In the genomic region with DNA sequence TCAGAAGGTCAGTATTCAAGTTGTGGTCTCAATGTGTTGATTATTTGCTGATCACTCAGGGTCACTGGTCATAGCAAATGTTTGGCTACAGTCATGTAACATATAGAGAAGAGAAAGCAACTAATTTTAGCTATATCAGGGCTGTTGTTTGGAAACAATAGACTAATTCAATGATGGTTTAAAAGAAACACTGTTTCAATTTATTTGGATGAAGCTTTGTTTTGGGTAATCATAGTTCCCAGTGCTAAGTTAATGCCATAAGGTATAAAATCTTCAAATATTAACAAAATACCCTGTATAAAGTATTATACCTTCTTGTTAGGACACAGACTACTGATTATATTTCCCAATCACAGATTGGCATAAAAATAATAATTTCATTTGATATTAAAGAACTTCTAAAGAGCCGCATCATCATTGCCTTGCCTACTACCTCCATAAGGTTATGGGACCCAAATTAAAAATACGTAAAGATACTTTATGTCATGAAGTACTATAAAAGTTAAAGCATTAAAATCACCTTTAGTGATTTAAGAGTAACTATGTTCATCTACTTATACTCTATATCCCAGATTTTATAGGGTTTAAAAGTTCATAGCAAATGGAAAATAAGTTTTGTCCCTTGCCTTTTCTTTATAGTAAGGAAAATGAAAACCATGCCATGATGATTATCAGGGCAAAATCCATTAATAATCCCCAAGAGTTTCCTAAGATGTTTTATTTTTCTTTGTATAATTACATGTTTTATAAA, we compare ENCODE assay signal across 9 cellular contexts. TPM values are rescaled to one million over a fixed set of nuclear protein-coding genes. Genes with fewer than 3 reads are reported as not detected.
DNase-seq lines count a peak whose midpoint lies in the region; ATAC-seq and TF ChIP-seq lines count a peak whose summit lies in the region.
"Had no signal": no experiment of that assay in that cellular context is flagged by ENCODE, and none has a peak within 500 bp of the region (broad histone marks: within the 10 kb centered on the region; RNA-seq: fewer than 3 reads in every experiment).

No MANE protein-coding gene starts in this region.

- H4K20me1 ChIP-seq in neural progenitor cell (ENCODE audit: low read depth), result peaks cover 8% of the 10 kb centered on the region

- peak overlapping the region; percentile 3 for H3K4me2 ChIP-seq in neural progenitor cell

- H3K4me1 Mint-ChIP-seq in Calu3 (ENCODE audit: low read depth, unreplicated experiment) (peaks cover 39% of the 10 kb centered on the region), neural progenitor cell (peaks cover 15% of the 10 kb centered on the region)

- intact Hi-C loops in Calu3 (cut with micrococcal nuclease; ENCODE audit: unreplicated experiment), result loop anchor here (1.0 to 10.0 kb wide), 5 partner anchors 95 to 747 kb away; no protein-coding TSS in a partner anchor

- no peak for DNase-seq in Calu3
- DNase-seq in NB4 (ENCODE audit: low read depth), result no peak
- no peak for DNase-seq in coronary artery (ENCODE audit: low spot score)
- no peak for DNase-seq in neural progenitor cell (ENCODE audit: low spot score)
- no peak for DNase-seq in NCI-H774 (lab: John Stamatoyannopoulos, UW)
- DNase-seq: posterior cingulate gyrus had no signal

- H3K4me3 ChIP-seq in NB4 (ENCODE audit: low read depth, low read length) (peak overlapping the region; percentile 95), coronary artery (peak overlapping the region; percentile 92), neural progenitor cell (no peak overlapping the region)

- H3K9me3 Mint-ChIP-seq in Calu3 (ENCODE audit: low read depth, unreplicated experiment) (no peaks in the 10 kb centered on the region), neural progenitor cell (no peaks in the 10 kb centered on the region)

- CTCF ChIA-PET in Calu3 (lab: Charles Lee), result no interaction called here

- H3K27me3 Mint-ChIP-seq in Calu3 (ENCODE audit: unreplicated experiment) (no peaks in the 10 kb centered on the region), neural progenitor cell (ENCODE audit: insufficient read depth, low read depth) (peaks cover 22% of the 10 kb centered on the region)

- ATAC-seq in GM19455 (IDR thresholded peaks at IDR 0.05; ENCODE audit: unreplicated experiment), result no peak
- ATAC-seq in HG03457 (IDR thresholded peaks at IDR 0.05; ENCODE audit: unreplicated experiment), result no peak
- ATAC-seq in GM18505 (IDR thresholded peaks at IDR 0.05; ENCODE audit: unreplicated experiment), result no peak

- TF ChIP-seq POLR2A in NB4 (IDR thresholded peaks at IDR 0.05; ENCODE audit: extremely low read depth, insufficient read length), result no peak
- TF ChIP-seq POLR2A in GM18505 (IDR thresholded peaks at IDR 0.05; ENCODE audit: borderline replicate concordance, extremely low read depth, insufficient read depth, insufficient read length), result no peak

- no peaks in the 10 kb centered on the region for H3K36me3 ChIP-seq in neural progenitor cell

- H3K27ac Mint-ChIP-seq in Calu3 (ENCODE audit: unreplicated experiment) (peak overlapping the region; percentile 68), neural progenitor cell (no peak overlapping the region)

- H2AFZ ChIP-seq in neural progenitor cell (replicated peaks), result no peak overlapping the region

- peak overlapping the region in 1 of 2 donors; percentile 22 for H3K27ac ChIP-seq in coronary artery
- no peak overlapping the region for H3K27ac ChIP-seq in neural progenitor cell

- BruUV-seq in Calu3 (replicated peaks; lab: Mats Ljungman, UMichigan), result no TSS peak

- H3K36me3 Mint-ChIP-seq in Calu3 (ENCODE audit: insufficient read depth, unreplicated experiment), result peaks cover 55% of the 10 kb centered on the region
- H3K36me3 Mint-ChIP-seq in neural progenitor cell, result peaks cover 6% of the 10 kb centered on the region

- no peak for TF ChIP-seq CTCF in Calu3 (IDR thresholded peaks at IDR 0.05; ENCODE audit: unreplicated experiment)
- TF ChIP-seq CTCF in NB4 (IDR thresholded peaks at IDR 0.05; ENCODE audit: low read depth, low read length), result no peak
- no peak for TF ChIP-seq CTCF in coronary artery (IDR thresholded peaks at IDR 0.05)
- TF ChIP-seq CTCF in neural progenitor cell (IDR thresholded peaks at IDR 0.05), result no peak

- H3K9me3 ChIP-seq in neural progenitor cell (ENCODE audit: low read depth), result no peaks in the 10 kb centered on the region

- H3K4me3 Mint-ChIP-seq in Calu3 (ENCODE audit: low read depth, unreplicated experiment), result peak overlapping the region; percentile 60
- H3K4me3 Mint-ChIP-seq in neural progenitor cell, result no peak overlapping the region

- no peaks in the 10 kb centered on the region for H3K79me2 ChIP-seq in neural progenitor cell (ENCODE audit: low read depth)

- peaks cover 38% of the 10 kb centered on the region for H3K27me3 ChIP-seq in neural progenitor cell

- peaks cover 29% of the 10 kb centered on the region for H3K4me1 ChIP-seq in neural progenitor cell

- peaks cover 15% of the 10 kb centered on the region for H3F3A ChIP-seq in neural progenitor cell (ENCODE audit: low read depth)

- H3K9ac ChIP-seq in neural progenitor cell, result no peak overlapping the region

RNA-seq across cellular contexts. Expression of gene NR3C1, which starts 6.0 kb away (rescaled TPM):
- 63.1 and 72.4 TPM in 2 replicates for total RNA-seq in Calu3 (2022)
- total RNA-seq in neural progenitor cell (ENCODE audit: low replicate concordance), result 0.17 and 0.37 TPM in 2 replicates

Comparison
In these comparisons a context has a peak if more than half of its experiments do, and no peak if none do; other contexts are left out.
1. RNA of gene NR3C1, which starts 6.0 kb away (total RNA-seq): 63.1 to 72.4 TPM in Calu3; 0.17 to 0.37 TPM in neural progenitor cell; every median in the first group is over 10 times any median in the second.